8 cellular contexts compared by ENCODE assay signal in the genomic region with DNA sequence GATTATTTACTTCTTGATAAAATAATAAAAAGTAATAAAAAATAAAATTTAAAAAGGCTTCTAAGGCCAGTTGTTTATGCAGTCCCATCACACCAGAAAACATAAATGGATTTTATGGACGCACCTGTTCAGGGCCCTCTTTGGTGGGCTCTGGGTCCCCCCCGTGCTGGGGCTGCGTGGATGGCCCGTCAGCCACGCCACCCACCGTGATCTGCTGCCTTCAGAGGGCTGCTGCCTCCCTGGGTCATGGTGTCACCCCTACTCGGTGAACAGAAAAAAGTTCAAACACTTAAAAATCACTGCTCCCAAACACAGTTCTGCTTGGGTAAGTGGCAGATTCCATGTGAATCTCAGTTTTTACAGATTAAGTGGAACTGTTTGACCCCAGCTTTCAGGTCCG.
"Had no signal": no experiment of that assay in that cellular context is flagged by ENCODE, and none has a peak within 500 bp of the region (broad histone marks: within the 10 kb centered on the region; RNA-seq: fewer than 3 reads in every experiment).

No MANE protein-coding gene starts in this region.

- DNase-seq: GDM1, GF-D8 had no signal

- H3K4me3 ChIP-seq: GM12878 had no signal

- ATAC-seq: GM12878 had no signal

- FAIRE-seq: G401.6, GM12878, GM12891, GM12892, GM18507, GM19239 had no signal
